In genomic region chr13:20378721-20379120, GRCh38 we compare ENCODE assay signal across 20 cellular contexts.
DNase-seq lines count a peak whose midpoint lies in the region; ATAC-seq and TF ChIP-seq lines count a peak whose summit lies in the region.
"Had no signal": no experiment of that assay in that cellular context is flagged by ENCODE, and none has a peak within 500 bp of the region (broad histone marks: within the 10 kb centered on the region; RNA-seq: fewer than 3 reads in every experiment).

No MANE protein-coding gene starts in this region.

- CTCF ChIA-PET in RWPE1 (lab: Yijun Ruan, JAX): interaction anchor here (0.6 to 0.8 kb wide), 2 partner anchors 23 to 251 kb away, joined by 3 to 4 read pairs; no protein-coding TSS in a partner anchor

- no peaks in the 10 kb centered on the region for H3K9me3 Mint-ChIP-seq in stimulated activated naive B cell treated with anti-CD40 and anti-IgM and Interleukin-4, amounts not matched to agents 10 μg/mL and 1 μg/mL and 100 μg/mL, for 72 hours
- H3K9me3 Mint-ChIP-seq: CD4-positive, alpha-beta T cell; HFFc6 had no signal

- H3K4me3 Mint-ChIP-seq in stimulated activated naive B cell treated with anti-CD40 and anti-IgM and Interleukin-4, amounts not matched to agents 10 μg/mL and 1 μg/mL and 100 μg/mL, for 72 hours: no peak overlapping the region
- H3K4me3 Mint-ChIP-seq: CD4-positive, alpha-beta T cell; HFFc6 had no signal

- H3K27ac ChIP-seq in RWPE1: peak overlapping the region; percentile 67
- H3K27ac ChIP-seq in foreskin keratinocyte: no peak overlapping the region
- H3K27ac ChIP-seq in aorta (ENCODE audit: low read depth in 1 of 2, low read length in 2 of 2): no peak overlapping the region
- H3K27ac ChIP-seq: Peyer's patch had no signal

- peak; percentile 37 for ATAC-seq in foreskin keratinocyte
- ATAC-seq in stimulated activated naive B cell treated with anti-CD40 and anti-IgM and Interleukin-4, amounts not matched to agents 10 μg/mL and 1 μg/mL and 100 μg/mL, for 72 hours (replicated peaks): no peak
- no peak for ATAC-seq in aorta (ENCODE audit: low FRiP score)
- no peak for ATAC-seq in GM21723 (IDR thresholded peaks at IDR 0.05; ENCODE audit: unreplicated experiment)

- H3K27ac Mint-ChIP-seq in stimulated activated naive B cell treated with anti-CD40 and anti-IgM and Interleukin-4, amounts not matched to agents 10 μg/mL and 1 μg/mL and 100 μg/mL, for 72 hours: peak overlapping the region; percentile 63
- H3K27ac Mint-ChIP-seq: CD4-positive, alpha-beta T cell; HFFc6 had no signal

- POLR2A ChIA-PET in RWPE1 (lab: Yijun Ruan, JAX; ENCODE audit: low non-redundant PET): no interaction called here

- no peaks in the 10 kb centered on the region for H3K27me3 ChIP-seq in foreskin keratinocyte
- H3K27me3 ChIP-seq in aorta (ENCODE audit: control insufficient read depth in 1 of 2, insufficient read depth in 2 of 2, low read length in 1 of 2): no peaks in the 10 kb centered on the region
- H3K27me3 ChIP-seq: Peyer's patch had no signal

- H3K4me1 ChIP-seq in foreskin keratinocyte (peaks cover 10% of the 10 kb centered on the region), aorta (ENCODE audit: control insufficient read depth in 1 of 2, insufficient read depth in 2 of 2, low read length in 2 of 2) (no peaks in the 10 kb centered on the region)
- H3K4me1 ChIP-seq: BE2C, Caco-2, Peyer's patch had no signal

- DNase-seq in activated CD8-positive, alpha-beta memory T cell treated with anti-CD3 and anti-CD28 coated beads for 24 hours: peak; percentile 50
- no peak for DNase-seq in activated CD8-positive, alpha-beta memory T cell treated with anti-CD3 and anti-CD28 coated beads, Interleukin-2, amount 50 U/mL, for 4 hours
- DNase-seq in RWPE1 (ENCODE audit: low spot score) (no peak), foreskin keratinocyte (no peak), aorta (no peak)
- DNase-seq in stimulated activated naive B cell treated with anti-CD40 and anti-IgM and Interleukin-4, amounts not matched to agents 10 μg/mL and 1 μg/mL and 100 μg/mL, for 72 hours: no peak
- no peak for DNase-seq in stimulated activated naive CD4-positive, alpha-beta T cell (lab: John Stamatoyannopoulos, UW)
- DNase-seq: BE2C; Caco-2; CD4-positive, alpha-beta T cell; GF-D8; HFFc6; KG1; NCI-H1436; NCI-H1930; NCI-H524 treated with DMSO at 0.1 percent for 48 hours; Peyer's patch; Right ventricle myocardium superior; SW 1271 had no signal

- TF ChIP-seq CTCF in RWPE1 (conservative IDR thresholded peaks at IDR 0.05; ENCODE audit: low read depth) (no peak), foreskin keratinocyte (conservative IDR thresholded peaks at IDR 0.05) (no peak)

- no peaks in the 10 kb centered on the region for H3K36me3 Mint-ChIP-seq in stimulated activated naive B cell treated with anti-CD40 and anti-IgM and Interleukin-4, amounts not matched to agents 10 μg/mL and 1 μg/mL and 100 μg/mL, for 72 hours

- H3K4me3 ChIP-seq in aorta (ENCODE audit: low read length in 2 of 2): no peak overlapping the region
- H3K4me3 ChIP-seq: Peyer's patch had no signal

- no peaks in the 10 kb centered on the region for H3K9me3 ChIP-seq in aorta (ENCODE audit: control insufficient read depth, low read length)
- H3K9me3 ChIP-seq: BE2C, Caco-2, Peyer's patch had no signal

- H3K4me1 Mint-ChIP-seq in stimulated activated naive B cell treated with anti-CD40 and anti-IgM and Interleukin-4, amounts not matched to agents 10 μg/mL and 1 μg/mL and 100 μg/mL, for 72 hours: no peaks in the 10 kb centered on the region

- 69 to 73% methylated on average over 6 of the region's 6 CpGs for WGBS in aorta, 2 donors

- intact Hi-C loops in aorta (cut with DNase I): no loop called here

- peaks cover 0 to 7% of the 10 kb centered on the region in 2 donors for H3K27me3 Mint-ChIP-seq in stimulated activated naive B cell treated with anti-CD40 and anti-IgM and Interleukin-4, amounts not matched to agents 10 μg/mL and 1 μg/mL and 100 μg/mL, for 72 hours
- H3K27me3 Mint-ChIP-seq: CD4-positive, alpha-beta T cell had no signal

- no peaks in the 10 kb centered on the region for H3K36me3 ChIP-seq in aorta (ENCODE audit: control insufficient read depth in 1 of 2, insufficient read depth in 2 of 2, low read length in 1 of 2)
- H3K36me3 ChIP-seq: BE2C, Peyer's patch had no signal
